ENCODE assay signal across 25 cellular contexts in the genomic region with DNA sequence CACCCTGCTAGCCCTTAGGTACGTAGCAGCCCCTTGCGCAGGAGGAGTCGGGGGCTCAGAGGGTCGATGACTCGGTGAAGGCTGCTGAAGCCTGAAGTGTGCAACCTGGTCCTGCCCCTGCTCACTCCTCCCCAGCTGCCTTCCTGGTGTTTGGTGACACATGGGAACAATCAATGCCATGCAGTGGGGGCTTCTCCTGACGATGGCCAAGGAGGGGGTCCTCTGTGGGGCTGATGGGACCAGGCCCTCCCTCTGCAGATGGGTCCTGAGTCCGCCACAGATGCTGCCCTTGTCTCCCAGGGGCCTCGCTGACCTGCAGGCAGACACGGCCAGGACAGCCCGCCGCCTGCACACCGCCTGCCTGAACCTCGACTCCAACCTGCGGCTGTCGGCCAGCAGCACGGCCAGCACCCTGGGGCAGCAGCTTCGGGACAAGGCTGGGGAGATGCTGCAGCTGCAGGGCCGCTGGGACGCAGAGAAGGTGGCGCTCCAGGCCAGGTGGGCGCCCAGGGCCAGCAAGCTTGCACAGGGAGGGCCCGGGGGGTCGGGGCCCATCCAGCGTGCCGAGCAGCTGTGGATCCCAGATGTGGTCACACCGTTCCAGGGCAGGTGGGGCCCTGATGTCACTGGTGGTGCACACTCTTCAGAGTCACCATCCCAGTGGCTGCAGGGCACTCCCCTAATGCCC. TPM values are rescaled to one million over a fixed set of nuclear protein-coding genes. Genes with fewer than 3 reads are reported as not detected.
A peak's percentile ranks its signal among the peaks of the same experiment; 100 is the strongest.
DNase-seq lines count a peak whose midpoint lies in the region; ATAC-seq, FAIRE-seq and TF ChIP-seq lines count a peak whose summit lies in the region.
"Had no signal": no experiment of that assay in that cellular context is flagged by ENCODE, and none has a peak within 500 bp of the region (broad histone marks: within the 10 kb centered on the region; RNA-seq: fewer than 3 reads in every experiment).

No MANE protein-coding gene starts in this region.

- no peaks in the 10 kb centered on the region for H3K27me3 ChIP-seq in BLaER1
- H3K27me3 ChIP-seq in Peyer's patch = no peaks in the 10 kb centered on the region
- no peaks in the 10 kb centered on the region for H3K27me3 ChIP-seq in right atrium auricular region
- no peaks in the 10 kb centered on the region for H3K27me3 ChIP-seq in pancreas
- no peaks in the 10 kb centered on the region for H3K27me3 ChIP-seq in SJCRH30

- peak overlapping the region; percentile 81; the same call in 1 of the 2 replicates for H3K4me2 ChIP-seq in BLaER1

- H3K9ac ChIP-seq in BLaER1 = no peak overlapping the region

- DNase-seq in Peyer's patch (peak in 2 of 3 donors; percentile 36 to 41), right atrium auricular region (ENCODE audit: low spot score) (peak; percentile 36), pancreas (peak in 4 of 6 donors; percentile 4 to 47 (median 14)), GF-D8 (lab: John Stamatoyannopoulos, UW) (no peak), SJCRH30 (no peak), NOMO-1 treated with DMSO at 0.1 percent for 48 hours (lab: John Stamatoyannopoulos, UW; ENCODE audit: unreplicated experiment) (no peak), caudate nucleus (lab: John Stamatoyannopoulos, UW) (no peak)
- DNase-seq: activated naive CD4-positive, alpha-beta T cell treated with anti-CD3 and anti-CD28 coated beads, Interleukin-2, amount 50 U/mL, for 16 hours; GDM1; HFFc6; Kasumi-1; NCI-H1092 treated with DMSO at 0.1 percent for 48 hours; NCI-H2107; NCI-H524 treated with DMSO at 0.1 percent for 48 hours; nucleus accumbens; stimulated activated CD4-positive, alpha-beta T cell treated with anti-CD3 and anti-CD28 coated beads, Interleukin-4, amount 100 ng/mL, for 24 hours had no signal

- intact Hi-C loops in pancreas (cut with DNase I) = no loop called here

- no peaks in the 10 kb centered on the region for H4K20me1 ChIP-seq in BLaER1

- no peak for FAIRE-seq in pancreas (lab: Jason Lieb, UNC)
- FAIRE-seq: colon, GM12878 had no signal

- ATAC-seq in pancreas = no peak
- ATAC-seq: GM12878, left colon had no signal

- TF ChIP-seq POLR2A in Peyer's patch (IDR thresholded peaks at IDR 0.05) = no peak

- no peaks in the 10 kb centered on the region for H3K9me3 ChIP-seq in BLaER1
- H3K9me3 ChIP-seq in Peyer's patch = no peaks in the 10 kb centered on the region
- H3K9me3 ChIP-seq in right atrium auricular region = peaks cover 0 to 8% of the 10 kb centered on the region in 2 donors
- H3K9me3 ChIP-seq in pancreas = no peaks in the 10 kb centered on the region
- H3K9me3 ChIP-seq in SJCRH30 (replicated peaks) = no peaks in the 10 kb centered on the region

- TF ChIP-seq CTCF in Peyer's patch (IDR thresholded peaks at IDR 0.05) (no peak), right atrium auricular region (IDR thresholded peaks at IDR 0.05) (no peak), pancreas (IDR thresholded peaks at IDR 0.05) (no peak)

- H3K36me3 ChIP-seq in BLaER1 = no peaks in the 10 kb centered on the region
- no peaks in the 10 kb centered on the region for H3K36me3 ChIP-seq in Peyer's patch
- H3K36me3 ChIP-seq in right atrium auricular region = no peaks in the 10 kb centered on the region
- no peaks in the 10 kb centered on the region for H3K36me3 ChIP-seq in pancreas
- H3K36me3 ChIP-seq in SJCRH30 = no peaks in the 10 kb centered on the region

- H3K4me1 ChIP-seq in BLaER1 (peaks cover 70% of the 10 kb centered on the region), Peyer's patch (no peaks in the 10 kb centered on the region), right atrium auricular region (no peaks in the 10 kb centered on the region), pancreas (no peaks in the 10 kb centered on the region), SJCRH30 (peaks cover 29% of the 10 kb centered on the region)

- WGBS in pancreas, 2 donors = 75 to 77% methylated on average over 26 of the region's 26 CpGs

- H3K4me3 ChIP-seq in BLaER1 (no peak overlapping the region), Peyer's patch (no peak overlapping the region), right atrium auricular region (no peak overlapping the region), pancreas (no peak overlapping the region), SJCRH30 (no peak overlapping the region)
- H3K4me3 ChIP-seq: GM12878, skin epidermis had no signal

- H3K27ac ChIP-seq in BLaER1 (no peak overlapping the region), Peyer's patch (no peak overlapping the region), right atrium auricular region (no peak overlapping the region), pancreas (no peak overlapping the region), SJCRH30 (no peak overlapping the region), caudate nucleus (ENCODE audit: low read depth, low read length) (no peak overlapping the region)
- H3K27ac ChIP-seq: skin epidermis had no signal

RNA-seq across cellular contexts. Expression of gene CROCC2, which starts 24.6 kb away (rescaled TPM):
- total RNA-seq in Peyer's patch = under 1 TPM in 2 of 4 donors, not detected in 2; 0.27 to 0.83 TPM
- not detected for total RNA-seq in right atrium auricular region
- under 1 TPM in 1 of 6 donors, not detected in 5; 0.04 TPM for total RNA-seq in pancreas
- polyA plus RNA-seq in pancreas = under 1 TPM; 0.04 to 0.05 TPM
- 0.15 and 0.26 TPM in 2 replicates for total RNA-seq in SJCRH30 (2014; rRNA removed; shearing (Covaris generic))
- total RNA-seq: fibroblast of villous mesenchyme, GM12878, HFFc6, HT1080, subcutaneous adipose tissue had no signal
- polyA plus RNA-seq: BJ, GM12878 had no signal

RNA-seq across cellular contexts. Expression of gene MAB21L4, which starts 34.8 kb away (rescaled TPM):
- total RNA-seq in Peyer's patch (1 to 10 TPM in 3 of 4 donors, not detected in 1; 2.1 to 6.1 (median 3.7) TPM), right atrium auricular region (under 1 TPM in 1 of 2 donors, not detected in 1; 0.31 TPM), pancreas (1 to 10 TPM in 2 of 6 donors, under 1 TPM in 4; 0.14 to 1.5 (median 0.45) TPM)
- 1 to 10 TPM; 2.0 TPM for polyA plus RNA-seq in pancreas
- total RNA-seq in SJCRH30 (2014; rRNA removed; shearing (Covaris generic)) = 0.66 and 1.0 TPM in 2 replicates
- total RNA-seq: fibroblast of villous mesenchyme, GM12878, HFFc6, HT1080, subcutaneous adipose tissue had no signal
- polyA plus RNA-seq: BJ had no signal

Comparison
In these comparisons a context has a peak if more than half of its experiments do, and no peak if none do; other contexts are left out.
1. DNase-seq: peak in Peyer's patch (2 of 3), right atrium auricular region (single experiment) and pancreas (4 of 6); none in GF-D8 (single experiment), SJCRH30 (0 of 2), NOMO-1 treated with DMSO at 0.1 percent for 48 hours (single experiment) and caudate nucleus (0 of 61).